16 cellular contexts compared by ENCODE assay signal in genomic region chr7:151890355-151891004, GRCh38. TPM values are rescaled to one million over a fixed set of nuclear protein-coding genes. Genes with fewer than 3 reads are reported as not detected.
DNase-seq lines count a peak whose midpoint lies in the region; ATAC-seq, FAIRE-seq and TF ChIP-seq lines count a peak whose summit lies in the region.
"Had no signal": no experiment of that assay in that cellular context is flagged by ENCODE, and none has a peak within 500 bp of the region (broad histone marks: within the 10 kb centered on the region; RNA-seq: fewer than 3 reads in every experiment).

No MANE protein-coding gene starts in this region.

- peak overlapping the region; percentile 15 to 59 (median 36); a peak in 19 of 22 replicates for H3K4me2 ChIP-seq in BLaER1 treated with 17β-estradiol and CSF1 and Interleukin-3, amounts not matched to agents 10 nM and 100 nM
- no peak overlapping the region for H3K4me2 ChIP-seq in H1 (ENCODE audit: insufficient read depth in 1 of 2, low read depth in 2 of 2, low read length in 2 of 2)

- no peak overlapping the region for H2AFZ ChIP-seq in H1 (ENCODE audit: low read length)

- peaks cover 9 to 19% (median 16%) of the 10 kb centered on the region in 10 experiments; a peak in 19 of 20 replicates for H3K4me1 ChIP-seq in BLaER1 treated with 17β-estradiol and CSF1 and Interleukin-3, amounts not matched to agents 10 nM and 100 nM
- no peaks in the 10 kb centered on the region; a peak in 2 of 7 replicates for H3K4me1 ChIP-seq in H1 (replicated peaks in 1 of 4; ENCODE audit: control insufficient read depth in 3 of 4, insufficient read depth in 4 of 4, low read length in 3 of 4)
- H3K4me1 ChIP-seq: adrenal gland had no signal

- H3K27ac Mint-ChIP-seq in T-helper 2 cell treated with Interferon-gamma antibody and Interleukin-4, amounts not matched to agents 5 μg/mL and 100 μg/mL, for 36 hours = no peak overlapping the region
- H3K27ac Mint-ChIP-seq: activated CD8-positive, alpha-beta T cell treated with anti-CD3 and anti-CD28 coated beads for 36 hours; memory B cell had no signal

- H4K5ac ChIP-seq in H1 (ENCODE audit: insufficient read length, low read depth, low read length) = no peak overlapping the region

- peaks cover 0 to 3% (median 0%) of the 10 kb centered on the region in 11 experiments; a peak in 1 of 22 replicates for H3K27me3 ChIP-seq in BLaER1 treated with 17β-estradiol and CSF1 and Interleukin-3, amounts not matched to agents 10 nM and 100 nM
- no peaks in the 10 kb centered on the region for H3K27me3 ChIP-seq in H7 (ENCODE audit: control insufficient read depth, insufficient read depth, low read length)
- H3K27me3 ChIP-seq in H1 (replicated peaks in 1 of 4; ENCODE audit: control insufficient read depth in 3 of 4, extremely low read depth in 1 of 4, insufficient read depth in 3 of 4, low read length in 3 of 4) = peaks cover 0 to 2% (median 0%) of the 10 kb centered on the region in 4 experiments; a peak in 2 of 7 replicates

- peaks cover 11% of the 10 kb centered on the region for H3K27me3 Mint-ChIP-seq in T-helper 2 cell treated with Interferon-gamma antibody and Interleukin-4, amounts not matched to agents 5 μg/mL and 100 μg/mL, for 36 hours (ENCODE audit: low read depth)

- no peak overlapping the region for H4K8ac ChIP-seq in H1 (ENCODE audit: extremely low read depth, insufficient read depth, low read length)

- no peaks in the 10 kb centered on the region for H4K20me1 ChIP-seq in BLaER1 treated with 17β-estradiol and CSF1 and Interleukin-3, amounts not matched to agents 10 nM and 100 nM
- H4K20me1 ChIP-seq in H1 (replicated peaks in 1 of 2; ENCODE audit: control insufficient read depth in 1 of 2, insufficient read depth in 2 of 2, low read length in 2 of 2) = peaks cover 0 to 5% of the 10 kb centered on the region in 2 experiments

- peak; percentile 73 for DNase-seq in H7
- peak; percentile 18 for DNase-seq in NCI-H345 treated with DMSO at 0.1 percent for 48 hours (lab: John Stamatoyannopoulos, UW; ENCODE audit: unreplicated experiment)
- DNase-seq in H1 (ENCODE audit: low read depth in 1 of 2, low spot score in 2 of 2) = no peak
- no peak for DNase-seq in T-helper 2 cell treated with Interferon-gamma antibody and Interleukin-4, amounts not matched to agents 5 μg/mL and 100 μg/mL, for 36 hours (ENCODE audit: low spot score)
- DNase-seq in activated CD4-positive, alpha-beta T cell treated with anti-CD3 and anti-CD28 coated beads for 1 hour = no peak
- no peak for DNase-seq in SW480 (ENCODE audit: low spot score)
- DNase-seq: activated CD8-positive, alpha-beta T cell treated with anti-CD3 and anti-CD28 coated beads for 36 hours; NCI-H2081 treated with DMSO at 0.1 percent for 48 hours had no signal

- H2AK5ac ChIP-seq in H1 (ENCODE audit: low read depth, low read length) = peak overlapping the region; percentile 88; the same call in 1 of the 2 replicates

- no peak for TF ChIP-seq EP300 in H1 (IDR thresholded peaks at IDR 0.05; ENCODE audit: borderline replicate concordance in 1 of 2, low read depth in 2 of 2, low read length in 2 of 2)

- CTCF ChIA-PET in H1 (lab: Charles Lee; ENCODE audit: partially characterized antibody) = interaction anchor here (0.8 to 1.8 kb wide), 3 partner anchors 9 to 108 kb away, joined by 3 to 5 read pairs (median 3); no protein-coding TSS in a partner anchor

- no peak overlapping the region for H3K14ac ChIP-seq in H1 (ENCODE audit: insufficient read length)

- H2BK20ac ChIP-seq in H1 (ENCODE audit: low read length) = no peak overlapping the region

- no peak for TF ChIP-seq RAD21 in H1 (IDR thresholded peaks at IDR 0.05 in 1 of 2, conservative IDR thresholded peaks at IDR 0.05 in 1 of 2; ENCODE audit: low read depth in 2 of 2, low read length in 2 of 2)

- H3K56ac ChIP-seq in H1 (replicated peaks; ENCODE audit: insufficient read length, low read depth, low read length) = no peak overlapping the region

- H3K79me2 ChIP-seq in H1 (ENCODE audit: control insufficient read depth in 1 of 2, insufficient read depth in 2 of 2, low read length in 2 of 2) = no peaks in the 10 kb centered on the region

- no peak overlapping the region for H3K9ac ChIP-seq in BLaER1 treated with 17β-estradiol and CSF1 and Interleukin-3, amounts not matched to agents 10 nM and 100 nM
- H3K9ac ChIP-seq in H1 (replicated peaks in 1 of 4; ENCODE audit: extremely low read depth in 1 of 4, low read depth in 3 of 4, low read length in 3 of 4) = no peak overlapping the region

- H3K4me1 Mint-ChIP-seq in T-helper 2 cell treated with Interferon-gamma antibody and Interleukin-4, amounts not matched to agents 5 μg/mL and 100 μg/mL, for 36 hours (ENCODE audit: low read depth) = no peaks in the 10 kb centered on the region

- POLR2A ChIA-PET in H1 (lab: Charles Lee; ENCODE audit: partially characterized antibody) = no interaction called here

- no peak overlapping the region for H3K27ac ChIP-seq in BLaER1 treated with 17β-estradiol and CSF1 and Interleukin-3, amounts not matched to agents 10 nM and 100 nM
- no peak overlapping the region for H3K27ac ChIP-seq in H1 (ENCODE audit: low read depth, low read length)
- H3K27ac ChIP-seq: adrenal gland had no signal

- FAIRE-seq in H1 (lab: Jason Lieb, UNC) = no peak
- FAIRE-seq: D721Med, frontal cortex, GM19239 had no signal

- no peaks in the 10 kb centered on the region for H3K9me3 Mint-ChIP-seq in T-helper 2 cell treated with Interferon-gamma antibody and Interleukin-4, amounts not matched to agents 5 μg/mL and 100 μg/mL, for 36 hours
- H3K9me3 Mint-ChIP-seq: activated CD8-positive, alpha-beta T cell treated with anti-CD3 and anti-CD28 coated beads for 36 hours; memory B cell; neural crest cell had no signal

- no peak overlapping the region for H3K4me3 ChIP-seq in BLaER1 treated with 17β-estradiol and CSF1 and Interleukin-3, amounts not matched to agents 10 nM and 100 nM
- H3K4me3 ChIP-seq in H7 (ENCODE audit: insufficient read depth, low read depth, low read length) (no peak overlapping the region), H1 (ENCODE audit: extremely low read depth in 1 of 4, insufficient read depth in 2 of 4, low read depth in 3 of 4, low read length in 4 of 4) (no peak overlapping the region)
- H3K4me3 ChIP-seq: adrenal gland had no signal

- H4K91ac ChIP-seq in H1 (replicated peaks; ENCODE audit: insufficient read length, low read length) = no peak overlapping the region

- H3K23ac ChIP-seq in H1 (ENCODE audit: insufficient read length) = no peak overlapping the region

- peak overlapping the region; percentile 75 for H2BK5ac ChIP-seq in H1 (ENCODE audit: low read depth, low read length)

- H3K79me1 ChIP-seq in H1 (ENCODE audit: low read depth, low read length) = no peaks in the 10 kb centered on the region

- no peak for TF ChIP-seq POLR2A in H1 (IDR thresholded peaks at IDR 0.05; ENCODE audit: control extremely low read depth in 1 of 2, low read depth in 2 of 2, low read length in 2 of 2)

- H3K36me3 ChIP-seq in BLaER1 treated with 17β-estradiol and CSF1 and Interleukin-3, amounts not matched to agents 10 nM and 100 nM = no peaks in the 10 kb centered on the region
- H3K36me3 ChIP-seq in H7 (replicated peaks; ENCODE audit: control insufficient read depth, insufficient read depth, low read length) = no peaks in the 10 kb centered on the region
- no peaks in the 10 kb centered on the region for H3K36me3 ChIP-seq in H1 (ENCODE audit: control insufficient read depth in 2 of 4, insufficient read depth in 4 of 4, low read length in 3 of 4)
- H3K36me3 ChIP-seq: adrenal gland had no signal

- TF ChIP-seq CTCF in H1 (IDR thresholded peaks at IDR 0.05; ENCODE audit: control extremely low read depth in 1 of 3, insufficient read depth in 1 of 3, low read depth in 1 of 3, low read length in 3 of 3) = no peak

- no peak overlapping the region for H3K4me3 Mint-ChIP-seq in T-helper 2 cell treated with Interferon-gamma antibody and Interleukin-4, amounts not matched to agents 5 μg/mL and 100 μg/mL, for 36 hours
- H3K4me3 Mint-ChIP-seq: activated CD8-positive, alpha-beta T cell treated with anti-CD3 and anti-CD28 coated beads for 36 hours; memory B cell; neural crest cell had no signal

- peaks cover 3% of the 10 kb centered on the region; the same call in 1 of the 2 replicates for H3K23me2 ChIP-seq in H1 (ENCODE audit: low read depth, low read length)

- no peaks in the 10 kb centered on the region for H3K36me3 Mint-ChIP-seq in T-helper 2 cell treated with Interferon-gamma antibody and Interleukin-4, amounts not matched to agents 5 μg/mL and 100 μg/mL, for 36 hours (ENCODE audit: low read depth)
- H3K36me3 Mint-ChIP-seq: memory B cell had no signal

- no peaks in the 10 kb centered on the region for H3K9me3 ChIP-seq in BLaER1 treated with 17β-estradiol and CSF1 and Interleukin-3, amounts not matched to agents 10 nM and 100 nM (replicated peaks in 1 of 11)
- no peaks in the 10 kb centered on the region for H3K9me3 ChIP-seq in H1 (ENCODE audit: insufficient read depth in 2 of 2, low read depth in 1 of 2, low read length in 1 of 2)
- H3K9me3 ChIP-seq: adrenal gland had no signal

- 87% methylated on average over 12 of the region's 12 CpGs; no CpG with 5 or more reads in 1 of the 2 experiments for WGBS in H1 (ENCODE audit: extremely low coverage in 1 of 2, insufficient coverage in 1 of 2, insufficient read length in 1 of 2, insufficient replicate concordance in 2 of 2, low coverage in 1 of 2, low lambda C conversion rate in 2 of 2, missing lambda C conversion rate in 1 of 2), 2 experiments

- H3K18ac ChIP-seq in H1 (ENCODE audit: extremely low read depth, low read length) = no peak overlapping the region

- no peak overlapping the region for H2BK12ac ChIP-seq in H1 (ENCODE audit: low read depth, low read length)

- no peak overlapping the region for H2BK120ac ChIP-seq in H1 (replicated peaks; ENCODE audit: low read depth, low read length)

- ATAC-seq in HG02642 (IDR thresholded peaks at IDR 0.05; ENCODE audit: poor library complexity, unreplicated experiment) = no peak
- ATAC-seq: activated CD8-positive, alpha-beta T cell treated with anti-CD3 and anti-CD28 coated beads for 36 hours had no signal

- no peak overlapping the region for H3K4ac ChIP-seq in H1 (replicated peaks; ENCODE audit: insufficient read length, low read depth, low read length)

- no peak overlapping the region for H2BK15ac ChIP-seq in H1 (ENCODE audit: low read length)

TF ChIP-seq in H1, 55 proteins besides CTCF, POLR2A, EP300 and RAD21 (continues in another document):
- TF ChIP-seq EGR1 (IDR thresholded peaks at IDR 0.05; ENCODE audit: borderline replicate concordance, low read depth, low read length) (peak; percentile 16; the same call in 1 of the 2 replicates), NRF1 (IDR thresholded peaks at IDR 0.05; ENCODE audit: low read depth, low read length) (no peak)

RNA-seq across cellular contexts. Expression of gene PRKAG2, which starts 13.6 kb away (rescaled TPM):
- total RNA-seq in H7 (2014; rRNA removed; shearing (Covaris generic)) = 5.8 and 6.0 TPM in 2 replicates
- total RNA-seq in H1 (2021; fragmentation: NEBNext Ultra II Directional; extraction: Animal tissue kit (Norgen Biotek cat#: 25700)) = 18.1 and 21.2 TPM in 2 replicates
- 5.4 and 7.5 TPM in 2 replicates for polyA plus RNA-seq in H1 (2011; rRNA removed)
- 10.7 TPM for polyA plus RNA-seq in H1 (2011; cell fraction: cytosol; rRNA removed)
- polyA plus RNA-seq in H1 (2011; cell fraction: nucleus; rRNA removed) = 4.9 TPM
- polyA plus RNA-seq in H1 (2012, experiment 1 of 2) = 10.7 to 13.6 TPM (median 12.0 TPM) in 4 replicates
- 5.8 TPM for polyA plus RNA-seq in H1 (2012, experiment 2 of 2)
- 14.0 TPM for polyA plus RNA-seq in H1 (2013, experiment 1 of 2)
- 13.6 TPM for polyA plus RNA-seq in H1 (2013, experiment 2 of 2)
- 5.3 and 7.7 TPM in 2 replicates for polyA minus RNA-seq in H1 (2011; rRNA and poly(A)+ RNA removed)
- 3.5 TPM for polyA minus RNA-seq in H1 (2011; cell fraction: cytosol; rRNA and poly(A)+ RNA removed)
- polyA minus RNA-seq in H1 (2011; cell fraction: nucleus; rRNA and poly(A)+ RNA removed) = 6.3 TPM

Comparison
In these comparisons a context has a peak if more than half of its experiments do, and no peak if none do; other contexts are left out.
1. H3K4me2 ChIP-seq: peak in BLaER1 treated with 17β-estradiol and CSF1 and Interleukin-3, amounts not matched to agents 10 nM and 100 nM (11 of 11); none in H1 (0 of 2).
2. DNase-seq: peak in H7 (single experiment) and NCI-H345 treated with DMSO at 0.1 percent for 48 hours (single experiment); none in H1 (0 of 2), T-helper 2 cell treated with Interferon-gamma antibody and Interleukin-4, amounts not matched to agents 5 μg/mL and 100 μg/mL, for 36 hours (single experiment), activated CD4-positive, alpha-beta T cell treated with anti-CD3 and anti-CD28 coated beads for 1 hour (single experiment) and SW480 (single experiment).